1 cellular context compared by ENCODE assay signal in genomic region chr6:3377536-3378397, GRCh38.
TF ChIP-seq lines count a peak whose summit lies in the region.

No MANE protein-coding gene starts in this region.

TF ChIP-seq in HepG2, 621 proteins besides CTCF, POLR2A, EP300 and RAD21 (continued from another document and continues in another):
- TF ChIP-seq HMGXB4 (CRISPR knock-in tag; IDR thresholded peaks at IDR 0.05; ENCODE audit: borderline replicate concordance in 1 of 2, low read depth in 1 of 2): 0 out of 4 replicates have a peak, but pooled peaks of 1 of the 2 experiments have one; percentile 38
- 0 out of 2 replicates have a peak, but pooled peaks have one; percentile 73 for TF ChIP-seq KLF11 (CRISPR knock-in tag; IDR thresholded peaks at IDR 0.05)
- no peak for TF ChIP-seq YEATS4 (CRISPR knock-in tag; IDR thresholded peaks at IDR 0.05; ENCODE audit: borderline replicate concordance)
- TF ChIP-seq KDM4B (CRISPR knock-in tag; IDR thresholded peaks at IDR 0.05): no peak
- TF ChIP-seq ZNF7 (CRISPR knock-in tag; IDR thresholded peaks at IDR 0.05): no peak
- TF ChIP-seq IRF1 (CRISPR knock-in tag; IDR thresholded peaks at IDR 0.05; ENCODE audit: low read depth): no peak
- peak; percentile 91 for TF ChIP-seq NR2C2 (CRISPR knock-in tag; IDR thresholded peaks at IDR 0.05; ENCODE audit: borderline replicate concordance)
- peak; percentile 46; the same call in 1 of the 2 replicates for TF ChIP-seq ZNF263 (CRISPR knock-in tag; IDR thresholded peaks at IDR 0.05)
- TF ChIP-seq ZNF12 (CRISPR knock-in tag; IDR thresholded peaks at IDR 0.05): no peak
- no peak for TF ChIP-seq POLR2AphosphoS2 (IDR thresholded peaks at IDR 0.05; ENCODE audit: low read depth, low read length)
- 0 out of 2 replicates have a peak, but pooled peaks have one; percentile 40 for TF ChIP-seq ELF1 (CRISPR knock-in tag; IDR thresholded peaks at IDR 0.05)
- TF ChIP-seq ELF3 (CRISPR knock-in tag; IDR thresholded peaks at IDR 0.05): peak; percentile 68
- no peak for TF ChIP-seq ZNF660 (CRISPR knock-in tag; IDR thresholded peaks at IDR 0.05; ENCODE audit: borderline replicate concordance, low read depth)
- no peak for TF ChIP-seq MBNL3 (CRISPR knock-in tag; conservative IDR thresholded peaks at IDR 0.05)
- TF ChIP-seq ATF3 (CRISPR knock-in tag; IDR thresholded peaks at IDR 0.05): no peak
- 0 out of 2 replicates have a peak, but pooled peaks have one; percentile 7 for TF ChIP-seq ZNF343 (CRISPR knock-in tag; IDR thresholded peaks at IDR 0.05)
- TF ChIP-seq ZNF878 (CRISPR knock-in tag; IDR thresholded peaks at IDR 0.05): no peak
- TF ChIP-seq ZNF34 (CRISPR knock-in tag; IDR thresholded peaks at IDR 0.05; ENCODE audit: borderline replicate concordance): no peak
- peak; percentile 46 for TF ChIP-seq GABPB1 (CRISPR knock-in tag; IDR thresholded peaks at IDR 0.05)
- TF ChIP-seq MAFK (conservative IDR thresholded peaks at IDR 0.05 in 1 of 2, IDR thresholded peaks at IDR 0.05 in 1 of 2; ENCODE audit: low read length in 2 of 2): no peak
- TF ChIP-seq GABPA (IDR thresholded peaks at IDR 0.05; ENCODE audit: low read depth, low read length): no peak
- TF ChIP-seq GABPA (CRISPR knock-in tag; IDR thresholded peaks at IDR 0.05; ENCODE audit: low read depth): peak; percentile 45; the same call in 1 of the 2 replicates
- no peak for TF ChIP-seq MIER2 (CRISPR knock-in tag; IDR thresholded peaks at IDR 0.05)
- TF ChIP-seq PLRG1 (conservative IDR thresholded peaks at IDR 0.05): no peak
- no peak for TF ChIP-seq SP140L (CRISPR knock-in tag; IDR thresholded peaks at IDR 0.05; ENCODE audit: borderline replicate concordance)
- no peak for TF ChIP-seq DNMT3B (CRISPR knock-in tag; conservative IDR thresholded peaks at IDR 0.05)
- TF ChIP-seq YY1 (IDR thresholded peaks at IDR 0.05; ENCODE audit: insufficient read depth, insufficient replicate concordance, low read depth, low read length): peak; percentile 37
- no peak for TF ChIP-seq ZNF484 (CRISPR knock-in tag; IDR thresholded peaks at IDR 0.05; ENCODE audit: borderline replicate concordance, low read depth)
- peak; percentile 66 for TF ChIP-seq SAP130 (CRISPR knock-in tag; IDR thresholded peaks at IDR 0.05; ENCODE audit: low read depth)
- TF ChIP-seq ZNF574 (CRISPR knock-in tag; IDR thresholded peaks at IDR 0.05): peak; percentile 42; the same call in 1 of the 2 replicates
- peak; percentile 44; the same call in 1 of the 2 replicates for TF ChIP-seq ZKSCAN5 (CRISPR knock-in tag; IDR thresholded peaks at IDR 0.05)
- no peak for TF ChIP-seq NR1H2 (CRISPR knock-in tag; IDR thresholded peaks at IDR 0.05; ENCODE audit: borderline replicate concordance, low read depth)
- peak; percentile 94 for TF ChIP-seq SALL1 (CRISPR knock-in tag; IDR thresholded peaks at IDR 0.05)
- peak; percentile 79 for TF ChIP-seq ZBTB7B (CRISPR knock-in tag; IDR thresholded peaks at IDR 0.05)
- TF ChIP-seq PHF20 (CRISPR knock-in tag; IDR thresholded peaks at IDR 0.05): no peak
- peak; percentile 33; the same call in 1 of the 3 replicates for TF ChIP-seq MXI1 (IDR thresholded peaks at IDR 0.05; ENCODE audit: borderline replicate concordance, low read depth, low read length)
- peak; percentile 67; the same call in 1 of the 2 replicates for TF ChIP-seq HDAC2 (CRISPR knock-in tag; IDR thresholded peaks at IDR 0.05)
- peak; percentile 79 to 83 for TF ChIP-seq NR2F1 (CRISPR knock-in tag; IDR thresholded peaks at IDR 0.05)
- peak; percentile 89 for TF ChIP-seq ZBTB43 (CRISPR knock-in tag; conservative IDR thresholded peaks at IDR 0.05)
- peak; percentile 54; the same call in 1 of the 2 replicates for TF ChIP-seq ZFY (CRISPR knock-in tag; IDR thresholded peaks at IDR 0.05)
- no peak for TF ChIP-seq U2AF1 (optimal IDR thresholded peaks at IDR 0.05; ENCODE audit: low read depth, low read length)
- TF ChIP-seq ZSCAN22 (CRISPR knock-in tag; IDR thresholded peaks at IDR 0.05): no peak
- peak; percentile 76; the same call in 1 of the 2 replicates for TF ChIP-seq HNF1B (CRISPR knock-in tag; IDR thresholded peaks at IDR 0.05)
- no peak for TF ChIP-seq CEBPB (IDR thresholded peaks at IDR 0.05; ENCODE audit: borderline replicate concordance, low read depth, low read length)
- TF ChIP-seq PHF21A (CRISPR knock-in tag; IDR thresholded peaks at IDR 0.05): peak; percentile 88
- no peak for TF ChIP-seq HMG20A (CRISPR knock-in tag; IDR thresholded peaks at IDR 0.05; ENCODE audit: borderline replicate concordance)
- TF ChIP-seq ZBTB26 (CRISPR knock-in tag; IDR thresholded peaks at IDR 0.05; ENCODE audit: borderline replicate concordance): 0 out of 2 replicates have a peak, but pooled peaks have one; percentile 58
- no peak for TF ChIP-seq ZSCAN31 (CRISPR knock-in tag; IDR thresholded peaks at IDR 0.05; ENCODE audit: low read depth)
- TF ChIP-seq PCBP1 (IDR thresholded peaks at IDR 0.05; ENCODE audit: borderline replicate concordance, low read depth, low read length): no peak
- TF ChIP-seq ZNF564 (CRISPR knock-in tag; IDR thresholded peaks at IDR 0.05): no peak
- TF ChIP-seq IKZF1 (IDR thresholded peaks at IDR 0.05): no peak
- TF ChIP-seq IRF2 (CRISPR knock-in tag; IDR thresholded peaks at IDR 0.05): peak; percentile 34; the same call in 1 of the 2 replicates
- TF ChIP-seq KLF13 (CRISPR knock-in tag; IDR thresholded peaks at IDR 0.05): no peak
- TF ChIP-seq CREB1 (IDR thresholded peaks at IDR 0.05): no peak
- no peak for TF ChIP-seq CREB1 (CRISPR knock-in tag; IDR thresholded peaks at IDR 0.05)
- TF ChIP-seq ZNF414 (CRISPR knock-in tag; IDR thresholded peaks at IDR 0.05): 0 out of 2 replicates have a peak, but pooled peaks have one; percentile 21
- TF ChIP-seq ARNT (IDR thresholded peaks at IDR 0.05): no peak
- no peak for TF ChIP-seq MAFG (CRISPR knock-in tag; IDR thresholded peaks at IDR 0.05)
- no peak; the same call in 1 of the 2 replicates for TF ChIP-seq GATAD1 (CRISPR knock-in tag; IDR thresholded peaks at IDR 0.05)
- no peak for TF ChIP-seq HHEX (CRISPR knock-in tag; IDR thresholded peaks at IDR 0.05)
- TF ChIP-seq ZNF709 (CRISPR knock-in tag; IDR thresholded peaks at IDR 0.05): 0 out of 2 replicates have a peak, but pooled peaks have one; percentile 64
- TF ChIP-seq ZNF256 (CRISPR knock-in tag; conservative IDR thresholded peaks at IDR 0.05): no peak
- peak; percentile 56; the same call in 1 of the 2 replicates for TF ChIP-seq ZFP36L2 (CRISPR knock-in tag; IDR thresholded peaks at IDR 0.05)
- no peak for TF ChIP-seq ZNF354B (CRISPR knock-in tag; IDR thresholded peaks at IDR 0.05)
- TF ChIP-seq ZC3H13 (CRISPR knock-in tag; IDR thresholded peaks at IDR 0.05): no peak
- TF ChIP-seq UBTF (CRISPR knock-in tag; IDR thresholded peaks at IDR 0.05): no peak
- TF ChIP-seq KDM1A (CRISPR knock-in tag; IDR thresholded peaks at IDR 0.05): no peak
- no peak for TF ChIP-seq PCBP2 (optimal IDR thresholded peaks at IDR 0.05; ENCODE audit: low read depth, low read length, poor library complexity, severe bottlenecking)
